In genomic region chr14:68762944-68763831, GRCh38 we compare ENCODE assay signal across 1 cellular context.
TF ChIP-seq lines count a peak whose summit lies in the region.

No MANE protein-coding gene starts in this region.

TF ChIP-seq in K562, 482 proteins besides CTCF, POLR2A, EP300 and RAD21 (continued from another document and continues in another):
- peak; percentile 37; the same call in 1 of the 2 replicates for TF ChIP-seq ZBTB2 (IDR thresholded peaks at IDR 0.05)
- TF ChIP-seq SMARCE1 (IDR thresholded peaks at IDR 0.05): peak; percentile 80
- TF ChIP-seq ZNF395 (CRISPR knock-in tag; IDR thresholded peaks at IDR 0.05): peak; percentile 60; the same call in 1 of the 2 replicates
- no peak for TF ChIP-seq XRCC3 (IDR thresholded peaks at IDR 0.05)
- no peak for TF ChIP-seq NR2C1 (IDR thresholded peaks at IDR 0.05)
- TF ChIP-seq NR2C1 (tag; IDR thresholded peaks at IDR 0.05): no peak; the same call in 1 of the 2 replicates
- TF ChIP-seq ATF6 (CRISPR knock-in tag; IDR thresholded peaks at IDR 0.05): no peak
- TF ChIP-seq MIER1 (IDR thresholded peaks at IDR 0.05; ENCODE audit: low read depth): no peak
- TF ChIP-seq ZNF785 (CRISPR knock-in tag; IDR thresholded peaks at IDR 0.05): no peak
- no peak for TF ChIP-seq SLC30A9 (CRISPR knock-in tag; IDR thresholded peaks at IDR 0.05)
- TF ChIP-seq ZBTB49 (CRISPR knock-in tag; IDR thresholded peaks at IDR 0.05; ENCODE audit: borderline replicate concordance): no peak
- TF ChIP-seq PRPF4 (IDR thresholded peaks at IDR 0.05; ENCODE audit: insufficient read depth, low read depth, low read length, poor library complexity, severe bottlenecking): no peak
- no peak for TF ChIP-seq TRIM28 (IDR thresholded peaks at IDR 0.05)
- no peak for TF ChIP-seq SAP30 (IDR thresholded peaks at IDR 0.05; ENCODE audit: borderline replicate concordance, insufficient read depth, low read depth, low read length, poor library complexity, severe bottlenecking)
- TF ChIP-seq ZFP1 (CRISPR knock-in tag; IDR thresholded peaks at IDR 0.05): no peak
- no peak for TF ChIP-seq SIN3A (IDR thresholded peaks at IDR 0.05; ENCODE audit: borderline replicate concordance in 2 of 2, control insufficient read depth in 1 of 2, low read depth in 2 of 2, low read length in 2 of 2)
- no peak for TF ChIP-seq CCAR2 (IDR thresholded peaks at IDR 0.05; ENCODE audit: low read depth, low read length)
- peak in 1 of 2 experiments; percentile 69; a peak in 2 of 4 replicates for TF ChIP-seq HDAC1 (IDR thresholded peaks at IDR 0.05)
- no peak for TF ChIP-seq MLX (CRISPR knock-in tag; conservative IDR thresholded peaks at IDR 0.05)
- no peak for TF ChIP-seq ZNF282 (CRISPR knock-in tag; IDR thresholded peaks at IDR 0.05)
- peak; percentile 84 for TF ChIP-seq SMARCA4 (IDR thresholded peaks at IDR 0.05)
- no peak for TF ChIP-seq ATF4 (CRISPR knock-in tag; IDR thresholded peaks at IDR 0.05)
- TF ChIP-seq BCLAF1 (IDR thresholded peaks at IDR 0.05; ENCODE audit: borderline replicate concordance in 1 of 2, control insufficient read depth in 1 of 2, low read depth in 2 of 2, low read length in 1 of 2): no peak
- no peak for TF ChIP-seq MBD1 (CRISPR knock-in tag; IDR thresholded peaks at IDR 0.05)
- TF ChIP-seq NCOR1 (IDR thresholded peaks at IDR 0.05): peak; percentile 84
- no peak for TF ChIP-seq CEBPZ (IDR thresholded peaks at IDR 0.05; ENCODE audit: borderline replicate concordance, low read depth, low read length)
- TF ChIP-seq BCL6 (CRISPR knock-in tag; IDR thresholded peaks at IDR 0.05): no peak
- peak in 1 of 2 experiments; percentile 62; a peak in 1 of 4 replicates for TF ChIP-seq ZNF639 (CRISPR knock-in tag; conservative IDR thresholded peaks at IDR 0.05 in 1 of 2, IDR thresholded peaks at IDR 0.05 in 1 of 2)
- no peak for TF ChIP-seq IRF2 (CRISPR knock-in tag; IDR thresholded peaks at IDR 0.05)
